In genomic region chr17:15562613-15563374, GRCh38 we compare ENCODE assay signal across 8 cellular contexts. TPM values are rescaled to one million over a fixed set of nuclear protein-coding genes. Genes with fewer than 3 reads are reported as not detected.
A peak's percentile ranks its signal among the peaks of the same experiment; 100 is the strongest.
DNase-seq lines count a peak whose midpoint lies in the region; ATAC-seq and TF ChIP-seq lines count a peak whose summit lies in the region.
"Not testable (repeated sequence)": the region's sequence is repeated elsewhere in the genome, so short reads cannot be mapped to it uniquely, and the experiment has no call there.

No MANE protein-coding gene starts in this region.

- H3K36me3 Mint-ChIP-seq in GM23338 (ENCODE audit: low read depth): peaks cover 13% of the 10 kb centered on the region; the same call in 2 of the 3 replicates
- not testable (repeated sequence) for H3K36me3 Mint-ChIP-seq in T-helper 17 cell (ENCODE audit: low read depth); naive thymus-derived CD8-positive, alpha-beta T cell

- peaks cover 26% of the 10 kb centered on the region for H3K79me2 ChIP-seq in GM23338 (replicated peaks; ENCODE audit: insufficient read depth)

- H4K20me1 ChIP-seq in GM23338 (replicated peaks; ENCODE audit: insufficient read depth): not testable (repeated sequence)

- H3F3A ChIP-seq in GM23338 (replicated peaks; ENCODE audit: low read depth): not testable (repeated sequence)

- in situ Hi-C loops in brain microvascular endothelial cell (cut with HindIII; ENCODE audit: low pct_ligation_motif_present, low sequenced_read_pairs): not testable (repeated sequence)

- H3K27ac Mint-ChIP-seq in GM23338: peak overlapping the region; percentile 98; the same call in 1 of the 2 replicates
- H3K27ac Mint-ChIP-seq in T-helper 17 cell: not testable (repeated sequence)
- peak overlapping the region in 8 of 10 donors; percentile 51 to 96 (median 90) for H3K27ac Mint-ChIP-seq in naive thymus-derived CD8-positive, alpha-beta T cell

- TF ChIP-seq CTCF in GM23338 (conservative IDR thresholded peaks at IDR 0.05; ENCODE audit: low read depth in 2 of 2); brain microvascular endothelial cell (IDR thresholded peaks at IDR 0.05; ENCODE audit: low read depth, low read length, missing control alignments); heart left ventricle (IDR thresholded peaks at IDR 0.05); suprapubic skin (IDR thresholded peaks at IDR 0.05): not testable (repeated sequence)

- H3K4me3 Mint-ChIP-seq in GM23338 (peak overlapping the region; percentile 96; the same call in 2 of the 3 replicates), T-helper 17 cell (peak overlapping the region; percentile 88)
- H3K4me3 Mint-ChIP-seq in naive thymus-derived CD8-positive, alpha-beta T cell: peak overlapping the region; percentile 90 to 97 (median 94)

- H3K9me2 ChIP-seq in GM23338 (ENCODE audit: insufficient read depth): not testable (repeated sequence)

- not testable (repeated sequence) for H2AFZ ChIP-seq in GM23338

- peak overlapping the region; percentile 77 for H3K4me2 ChIP-seq in GM23338

- DNase-seq in GM23338 (ENCODE audit: low spot score); heart left ventricle; suprapubic skin (ENCODE audit: low spot score in 2 of 2): not testable (repeated sequence)
- DNase-seq in T-helper 17 cell (peak in 1 of 3 donors; percentile 6), brain microvascular endothelial cell (peak; percentile 5)
- DNase-seq in naive thymus-derived CD8-positive, alpha-beta T cell: peak in 3 of 10 donors; percentile 11 to 56 (median 11)

- intact Hi-C loops in heart left ventricle (cut with DNase I): not testable (repeated sequence)

- POLR2A ChIA-PET in naive thymus-derived CD8-positive, alpha-beta T cell (lab: Charles Lee): not testable (repeated sequence)

- WGBS in heart left ventricle, 4 donors: 11 to 83% (median 32%) methylated on average over 2 to 32 of the region's 34 CpGs
- 0% methylated on average over 2 of the region's 34 CpGs for WGBS in suprapubic skin

- peak; percentile 75 for ATAC-seq in GM23338
- ATAC-seq in HG03571 (IDR thresholded peaks at IDR 0.05; ENCODE audit: unreplicated experiment): peak; percentile 28
- peak; percentile 63 for ATAC-seq in T-helper 17 cell
- ATAC-seq in heart left ventricle: peak; percentile 5 to 66 (median 58)
- peak in 1 of 2 donors; percentile 62 for ATAC-seq in naive thymus-derived CD8-positive, alpha-beta T cell

- H3K27me3 Mint-ChIP-seq in GM23338 (ENCODE audit: insufficient read depth, low read depth, poor library complexity); T-helper 17 cell; naive thymus-derived CD8-positive, alpha-beta T cell: not testable (repeated sequence)

- not testable (repeated sequence) for H3K27ac ChIP-seq in GM23338 (ENCODE audit: low read depth)
- H3K27ac ChIP-seq in brain microvascular endothelial cell (peak overlapping the region; percentile 62), heart left ventricle (peak overlapping the region in 11 of 12 donors; percentile 49 to 84 (median 64)), suprapubic skin (peak overlapping the region; percentile 48)

- H3K4me1 ChIP-seq in GM23338 (ENCODE audit: insufficient read depth); heart left ventricle; suprapubic skin: not testable (repeated sequence)

- not testable (repeated sequence) for TF ChIP-seq EP300 in suprapubic skin (IDR thresholded peaks at IDR 0.05)

- peaks cover 17% of the 10 kb centered on the region for H3K4me1 Mint-ChIP-seq in GM23338
- H3K4me1 Mint-ChIP-seq in T-helper 17 cell: peaks cover 15% of the 10 kb centered on the region
- peaks cover 7 to 18% (median 14%) of the 10 kb centered on the region in 4 donors for H3K4me1 Mint-ChIP-seq in naive thymus-derived CD8-positive, alpha-beta T cell

- TF ChIP-seq POLR2A in heart left ventricle (IDR thresholded peaks at IDR 0.05); suprapubic skin (IDR thresholded peaks at IDR 0.05): not testable (repeated sequence)

- not testable (repeated sequence) for H3K36me3 ChIP-seq in GM23338 (ENCODE audit: insufficient read depth); brain microvascular endothelial cell (replicated peaks); heart left ventricle; suprapubic skin

- not testable (repeated sequence) for H3K27me3 ChIP-seq in GM23338 (ENCODE audit: insufficient read depth); brain microvascular endothelial cell (replicated peaks); heart left ventricle; suprapubic skin

- H3K4me3 ChIP-seq in GM08714 (ENCODE audit: low read length): peak overlapping the region; percentile 64; the same call in 1 of the 2 replicates
- H3K4me3 ChIP-seq in GM23338: peak overlapping the region; percentile 66
- peak overlapping the region; percentile 72 for H3K4me3 ChIP-seq in brain microvascular endothelial cell (ENCODE audit: low read depth, low read length)
- peak overlapping the region; percentile 34 to 93 (median 77) for H3K4me3 ChIP-seq in heart left ventricle
- H3K4me3 ChIP-seq in suprapubic skin: peak overlapping the region; percentile 72

- H3K9me3 ChIP-seq in T-helper 17 cell (ENCODE audit: control insufficient read depth, low read length, poor library complexity, severe bottlenecking); heart left ventricle; suprapubic skin: not testable (repeated sequence)

- H3K9me3 Mint-ChIP-seq in GM23338; naive thymus-derived CD8-positive, alpha-beta T cell: not testable (repeated sequence)

RNA-seq across cellular contexts. Expression of gene TVP23C, which starts 0.5 kb away (rescaled TPM):
- total RNA-seq in GM23338 (2014; rRNA removed; shearing (Covaris generic)): 23.2 and 31.7 TPM in 2 replicates
- polyA plus RNA-seq in GM23338 (2016; fragmentation: Nextera tagmentation; extraction: Ambion mirVana) (10.4 and 10.5 TPM in 2 replicates), heart left ventricle (1 to 10 TPM; 4.5 to 5.2 TPM)
- total RNA-seq in T-helper 17 cell (10 to 100 TPM; 18.2 to 21.8 TPM), heart left ventricle (1 to 10 TPM; 1.9 to 8.7 (median 5.8) TPM), suprapubic skin (10 to 100 TPM; 11.4 to 50.5 (median 20.9) TPM)
- total RNA-seq in naive thymus-derived CD8-positive, alpha-beta T cell: 10 to 100 TPM; 16.1 to 22.2 TPM
- polyA plus RNA-seq in naive thymus-derived CD8-positive, alpha-beta T cell: 1 to 10 TPM; 1.2 to 4.1 (median 3.6) TPM

RNA-seq across cellular contexts. Expression of gene FBXW10B, which starts 56.7 kb away (rescaled TPM):
- total RNA-seq in GM23338 (2014; rRNA removed; shearing (Covaris generic)): 0.23 and 0.31 TPM in 2 replicates
- polyA plus RNA-seq in GM23338 (2016; fragmentation: Nextera tagmentation; extraction: Ambion mirVana) (not detected in 2 replicates), heart left ventricle (under 1 TPM; 0.80 to 0.84 TPM)
- total RNA-seq in T-helper 17 cell (under 1 TPM in 1 of 2 donors, not detected in 1; 0.78 TPM), heart left ventricle (1 to 10 TPM in 3 of 9 donors, under 1 TPM in 5, not detected in 1; 0.53 to 1.8 (median 0.83) TPM), suprapubic skin (1 to 10 TPM; 2.8 to 4.0 (median 3.6) TPM)
- under 1 TPM; 0.62 to 0.77 TPM for total RNA-seq in naive thymus-derived CD8-positive, alpha-beta T cell
- not detected for polyA plus RNA-seq in naive thymus-derived CD8-positive, alpha-beta T cell
